15 cellular contexts compared by ENCODE assay signal in genomic region chr2:47195149-47195548, GRCh38. TPM values are rescaled to one million over a fixed set of nuclear protein-coding genes. Genes with fewer than 3 reads are reported as not detected.
DNase-seq lines count a peak whose midpoint lies in the region; ATAC-seq, FAIRE-seq and TF ChIP-seq lines count a peak whose summit lies in the region.
"Had no signal": no experiment of that assay in that cellular context is flagged by ENCODE, and none has a peak within 500 bp of the region (broad histone marks: within the 10 kb centered on the region; RNA-seq: fewer than 3 reads in every experiment).

No MANE protein-coding gene starts in this region.

- H3K27ac ChIP-seq in spleen = no peak overlapping the region
- H3K27ac ChIP-seq: BLaER1, esophagus squamous epithelium, right lobe of liver had no signal

- H3K4me3 ChIP-seq in LNCaP clone FGC (ENCODE audit: low read depth, low read length) (no peak overlapping the region), bronchial epithelial cell (ENCODE audit: low read depth, low read length) (no peak overlapping the region), spleen (no peak overlapping the region)
- H3K4me3 ChIP-seq: BLaER1, esophagus squamous epithelium, right lobe of liver had no signal

- FAIRE-seq in D721Med (lab: Jason Lieb, UNC) = no peak
- FAIRE-seq in bronchial epithelial cell (lab: Jason Lieb, UNC) = no peak

- 88 to 98% (median 95%) methylated on average over 3 of the region's 3 CpGs for WGBS in spleen, 5 donors

- no peak for TF ChIP-seq POLR2A in spleen (IDR thresholded peaks at IDR 0.05)

- H3K27me3 ChIP-seq in bronchial epithelial cell (ENCODE audit: control insufficient read depth, insufficient read depth, low read length) = no peaks in the 10 kb centered on the region
- H3K27me3 ChIP-seq in spleen (replicated peaks in 1 of 7) = no peaks in the 10 kb centered on the region
- H3K27me3 ChIP-seq: BLaER1, esophagus squamous epithelium, right lobe of liver had no signal

- intact Hi-C loops in cardiac septum (cut with DNase I) (no loop called here), spleen (cut with DNase I; ENCODE audit: low total_unique reads) (no loop called here)

- H3K4me1 ChIP-seq in spleen = peaks cover 0 to 11% (median 3%) of the 10 kb centered on the region in 6 donors
- H3K4me1 ChIP-seq: BLaER1 had no signal

- ATAC-seq in GM18868 (IDR thresholded peaks at IDR 0.05; ENCODE audit: unreplicated experiment) = no peak

- no peaks in the 10 kb centered on the region for H3K9me3 ChIP-seq in spleen
- H3K9me3 ChIP-seq: BLaER1, esophagus squamous epithelium, right lobe of liver had no signal

- TF ChIP-seq CTCF in D721Med (IDR thresholded peaks at IDR 0.05; ENCODE audit: insufficient read depth, missing control alignments) (peak; percentile 7), LNCaP clone FGC (IDR thresholded peaks at IDR 0.05; ENCODE audit: control insufficient read depth, extremely low read depth, insufficient read depth) (0 out of 2 replicates have a peak, but pooled peaks have one; percentile 7), bronchial epithelial cell (IDR thresholded peaks at IDR 0.05; ENCODE audit: insufficient read depth, low read length, severe bottlenecking) (peak; percentile 13), spleen (IDR thresholded peaks at IDR 0.05 in 8 of 11, conservative IDR thresholded peaks at IDR 0.05 in 3 of 11) (no peak)

- H3K36me3 ChIP-seq in bronchial epithelial cell (ENCODE audit: control insufficient read depth, insufficient read depth, low read length) (no peaks in the 10 kb centered on the region), spleen (no peaks in the 10 kb centered on the region)
- H3K36me3 ChIP-seq: BLaER1, esophagus squamous epithelium, right lobe of liver had no signal

- DNase-seq in D721Med (ENCODE audit: insufficient read length, low spot score) (no peak), LNCaP clone FGC (ENCODE audit: low read depth) (peak; percentile 50), bronchial epithelial cell (ENCODE audit: low read depth) (peak; percentile 86), kidney tubule cell (ENCODE audit: low spot score) (peak; percentile 83), cardiac septum (ENCODE audit: low spot score) (no peak), spleen (no peak)
- no peak for DNase-seq in activated T-cell treated with anti-CD3 and anti-CD28 coated beads, Interleukin-2, amount 50 U/mL, for 1 hour
- DNase-seq: activated CD4-positive, alpha-beta T cell treated with anti-CD3 and anti-CD28 coated beads, Interleukin-2, amount 50 U/mL, for 4 hours; activated gamma-delta T cell; esophagus squamous epithelium; GF-D8; right lobe of liver; T-helper 2 cell had no signal

RNA-seq across cellular contexts. Expression of gene CALM2, which starts 18.8 kb away (rescaled TPM):
- total RNA-seq in bronchial epithelial cell (542 and 567 TPM in 2 replicates), cardiac septum (361 TPM), spleen (100 to 1,000 TPM; 439 to 764 (median 629) TPM)
- 100 to 1,000 TPM; 382 to 876 (median 555) TPM for polyA plus RNA-seq in spleen

RNA-seq across cellular contexts. Expression of gene STPG4, which starts 40.0 kb away (rescaled TPM):
- total RNA-seq in bronchial epithelial cell (under 0.01 and 0.51 TPM in 2 replicates), cardiac septum (not detected), spleen (1 to 10 TPM in 3 of 7 donors, under 1 TPM in 3, not detected in 1; 0.20 to 2.2 (median 1.1) TPM)
- under 1 TPM in 1 of 3 donors, not detected in 2; 0.19 TPM for polyA plus RNA-seq in spleen
- total RNA-seq: esophagus squamous epithelium, right lobe of liver had no signal

Comparison
In these comparisons a context has a peak if more than half of its experiments do, and no peak if none do; other contexts are left out.
1. DNase-seq: peak in LNCaP clone FGC (single experiment), bronchial epithelial cell (single experiment) and kidney tubule cell (single experiment); none in D721Med (single experiment), cardiac septum (single experiment), spleen (single experiment) and activated T-cell treated with anti-CD3 and anti-CD28 coated beads, Interleukin-2, amount 50 U/mL, for 1 hour (single experiment).
2. CTCF ChIP-seq: peak in D721Med (single experiment), LNCaP clone FGC (single experiment) and bronchial epithelial cell (single experiment); none in spleen (0 of 11).